21 cellular contexts compared by ENCODE assay signal in the genomic region with DNA sequence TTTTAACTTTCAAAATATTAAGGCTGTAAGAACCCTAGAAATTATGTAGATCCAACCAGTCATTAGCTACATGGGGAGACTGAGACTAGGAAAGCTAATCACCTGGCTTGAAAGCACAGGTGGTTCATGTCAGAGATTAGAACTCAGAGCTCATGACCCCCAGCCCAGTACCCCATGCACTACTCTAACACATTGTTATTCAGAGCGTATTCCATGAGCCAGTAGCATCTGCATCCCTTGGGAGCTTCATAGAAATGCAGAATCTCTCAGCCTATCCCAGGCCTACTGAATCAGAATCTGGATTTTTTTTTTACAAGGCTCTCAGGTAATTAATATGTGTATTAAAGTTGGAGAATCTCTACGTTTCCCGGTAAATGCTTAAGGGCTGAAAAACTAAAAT.
"Had no signal": no experiment of that assay in that cellular context is flagged by ENCODE, and none has a peak within 500 bp of the region (broad histone marks: within the 10 kb centered on the region; RNA-seq: fewer than 3 reads in every experiment).

No MANE protein-coding gene starts in this region.

- H3K4me3 ChIP-seq: adrenal gland, body of pancreas, SJSA1 had no signal

- DNase-seq: activated CD4-positive, alpha-beta T cell treated with anti-CD3 and anti-CD28 coated beads for 36 hours; activated CD8-positive, alpha-beta memory T cell treated with anti-CD3 and anti-CD28 coated beads, Interleukin-2, amount 50 U/mL, for 48 hours; activated CD8-positive, alpha-beta T cell treated with anti-CD3 and anti-CD28 coated beads, Interleukin-2, amount 10 ng/mL, durations not matched to agents 7 days and 5 days; activated naive CD4-positive, alpha-beta T cell treated with anti-CD3 and anti-CD28 coated beads, Interleukin-2, amount 50 U/mL, for 16 hours; activated naive CD8-positive, alpha-beta T cell treated with anti-CD3 and anti-CD28 coated beads, Interleukin-2, amount 10 ng/mL, durations not matched to agents 7 days and 5 days; activated T-cell treated with anti-CD3 and anti-CD28 coated beads, Interleukin-2, amount 50 U/mL, for 1 hour; adrenal gland; anterior cingulate cortex; body of pancreas; NCI-H1092; NCI-H1417; NCI-H1930; NCI-H510A treated with DMSO at 0.1 percent for 48 hours; SHP77 had no signal

- H3K9me3 Mint-ChIP-seq: activated naive CD8-positive, alpha-beta T cell treated with anti-CD3 and anti-CD28 coated beads, Interleukin-2, amount 10 ng/mL, durations not matched to agents 7 days and 5 days; central memory CD8-positive, alpha-beta T cell had no signal

- FAIRE-seq: bronchial epithelial cell, RCC 7860 had no signal

- H3K27ac Mint-ChIP-seq: activated CD4-positive, alpha-beta T cell treated with anti-CD3 and anti-CD28 coated beads for 36 hours; activated CD8-positive, alpha-beta T cell treated with anti-CD3 and anti-CD28 coated beads, Interleukin-2, amount 10 ng/mL, durations not matched to agents 7 days and 5 days; activated naive CD8-positive, alpha-beta T cell treated with anti-CD3 and anti-CD28 coated beads, Interleukin-2, amount 10 ng/mL, durations not matched to agents 7 days and 5 days had no signal

- H3K9ac ChIP-seq: KMS-11 had no signal

- H3K27me3 ChIP-seq: adrenal gland, body of pancreas, SJSA1 had no signal

- H3K4me2 ChIP-seq: KMS-11 had no signal

- ATAC-seq: activated CD4-positive, alpha-beta T cell treated with anti-CD3 and anti-CD28 coated beads for 36 hours; activated CD8-positive, alpha-beta T cell treated with anti-CD3 and anti-CD28 coated beads, Interleukin-2, amount 10 ng/mL, durations not matched to agents 7 days and 5 days; body of pancreas; PC-3 had no signal

- H3K9me3 ChIP-seq: adrenal gland, body of pancreas, SJSA1 had no signal

- H3K4me3 Mint-ChIP-seq: activated CD4-positive, alpha-beta T cell treated with anti-CD3 and anti-CD28 coated beads for 36 hours; activated CD8-positive, alpha-beta T cell treated with anti-CD3 and anti-CD28 coated beads, Interleukin-2, amount 10 ng/mL, durations not matched to agents 7 days and 5 days; activated naive CD8-positive, alpha-beta T cell treated with anti-CD3 and anti-CD28 coated beads, Interleukin-2, amount 10 ng/mL, durations not matched to agents 7 days and 5 days; central memory CD8-positive, alpha-beta T cell had no signal

- H3K27ac ChIP-seq: adrenal gland, body of pancreas, KMS-11, VCaP had no signal

- H3K36me3 ChIP-seq: adrenal gland, SJSA1 had no signal

- H3K27me3 Mint-ChIP-seq: activated CD4-positive, alpha-beta T cell treated with anti-CD3 and anti-CD28 coated beads for 36 hours; activated naive CD8-positive, alpha-beta T cell treated with anti-CD3 and anti-CD28 coated beads, Interleukin-2, amount 10 ng/mL, durations not matched to agents 7 days and 5 days; central memory CD8-positive, alpha-beta T cell had no signal
